ENCODE assay signal across 20 cellular contexts in genomic region chr13:83634601-83635000, GRCh38.
"Had no signal": no experiment of that assay in that cellular context is flagged by ENCODE, and none has a peak within 500 bp of the region (broad histone marks: within the 10 kb centered on the region; RNA-seq: fewer than 3 reads in every experiment).

No MANE protein-coding gene starts in this region.

- H3K27ac Mint-ChIP-seq: activated CD4-positive, alpha-beta T cell treated with anti-CD3 and anti-CD28 coated beads, Interleukin-2, amount 10 ng/mL, durations not matched to agents 24 days and 14 days; activated CD8-positive, alpha-beta T cell treated with anti-CD3 and anti-CD28 coated beads, Interleukin-2, amount 10 ng/mL, durations not matched to agents 7 days and 5 days; activated naive CD4-positive, alpha-beta T cell treated with anti-CD3 and anti-CD28 coated beads, Interleukin-2, amount 10 ng/mL, durations not matched to agents 7 days and 5 days; activated naive CD8-positive, alpha-beta T cell treated with anti-CD3 and anti-CD28 coated beads, Interleukin-2, amount 50 U/mL, for 24 hours; activated T-cell treated with anti-CD3 and anti-CD28 coated beads, Interleukin-2, amount 50 U/mL, for 24 hours; mesothelial cell of epicardium; nephron progenitor cell; progenitor cell of endocrine pancreas had no signal

- DNase-seq: activated CD4-positive, alpha-beta T cell treated with anti-CD3 and anti-CD28 coated beads, Interleukin-2, amount 10 ng/mL, durations not matched to agents 24 days and 14 days; activated CD8-positive, alpha-beta T cell treated with anti-CD3 and anti-CD28 coated beads, Interleukin-2, amount 10 ng/mL, durations not matched to agents 7 days and 5 days; activated effector memory CD4-positive, alpha-beta T cell treated with Interleukin-2 at 50 U/mL for 16 hours; activated naive CD4-positive, alpha-beta T cell treated with anti-CD3 and anti-CD28 coated beads, Interleukin-2, amount 10 ng/mL, durations not matched to agents 7 days and 5 days; activated naive CD8-positive, alpha-beta T cell treated with anti-CD3 and anti-CD28 coated beads, Interleukin-2, amount 50 U/mL, for 24 hours; activated T-cell treated with anti-CD3 and anti-CD28 coated beads, Interleukin-2, amount 50 U/mL, for 24 hours; aorta; brain microvascular endothelial cell; central memory CD4-positive, alpha-beta T cell; cortex of kidney; left colon; nephron progenitor cell; occipital lobe; stimulated activated CD4-positive, alpha-beta T cell treated with anti-CD3 and anti-CD28 coated beads, Interleukin-2, amount 100 ng/mL, for 24 hours; stimulated activated naive CD8-positive, alpha-beta T cell treated with anti-CD3 and anti-CD28 coated beads, Interleukin-15, Interleukin-2, amounts not matched to agents 100 U/mL and 50 U/mL, for 24 hours; uterus had no signal

- H3K27me3 Mint-ChIP-seq: activated CD4-positive, alpha-beta T cell treated with anti-CD3 and anti-CD28 coated beads, Interleukin-2, amount 10 ng/mL, durations not matched to agents 24 days and 14 days; activated naive CD4-positive, alpha-beta T cell treated with anti-CD3 and anti-CD28 coated beads, Interleukin-2, amount 10 ng/mL, durations not matched to agents 7 days and 5 days; activated naive CD8-positive, alpha-beta T cell treated with anti-CD3 and anti-CD28 coated beads, Interleukin-2, amount 50 U/mL, for 24 hours; activated T-cell treated with anti-CD3 and anti-CD28 coated beads, Interleukin-2, amount 50 U/mL, for 24 hours; progenitor cell of endocrine pancreas had no signal

- H3K4me3 Mint-ChIP-seq: activated CD4-positive, alpha-beta T cell treated with anti-CD3 and anti-CD28 coated beads, Interleukin-2, amount 10 ng/mL, durations not matched to agents 24 days and 14 days; activated CD8-positive, alpha-beta T cell treated with anti-CD3 and anti-CD28 coated beads, Interleukin-2, amount 10 ng/mL, durations not matched to agents 7 days and 5 days; activated naive CD4-positive, alpha-beta T cell treated with anti-CD3 and anti-CD28 coated beads, Interleukin-2, amount 10 ng/mL, durations not matched to agents 7 days and 5 days; activated naive CD8-positive, alpha-beta T cell treated with anti-CD3 and anti-CD28 coated beads, Interleukin-2, amount 50 U/mL, for 24 hours; activated T-cell treated with anti-CD3 and anti-CD28 coated beads, Interleukin-2, amount 50 U/mL, for 24 hours; mesothelial cell of epicardium; nephron progenitor cell had no signal

- H3K9me3 Mint-ChIP-seq: activated CD4-positive, alpha-beta T cell treated with anti-CD3 and anti-CD28 coated beads, Interleukin-2, amount 10 ng/mL, durations not matched to agents 24 days and 14 days had no signal

- H3K4me1 Mint-ChIP-seq: activated CD4-positive, alpha-beta T cell treated with anti-CD3 and anti-CD28 coated beads, Interleukin-2, amount 10 ng/mL, durations not matched to agents 24 days and 14 days; activated naive CD4-positive, alpha-beta T cell treated with anti-CD3 and anti-CD28 coated beads, Interleukin-2, amount 10 ng/mL, durations not matched to agents 7 days and 5 days; activated naive CD8-positive, alpha-beta T cell treated with anti-CD3 and anti-CD28 coated beads, Interleukin-2, amount 50 U/mL, for 24 hours; nephron progenitor cell had no signal

- H3K36me3 Mint-ChIP-seq: activated naive CD4-positive, alpha-beta T cell treated with anti-CD3 and anti-CD28 coated beads, Interleukin-2, amount 10 ng/mL, durations not matched to agents 7 days and 5 days; mesothelial cell of epicardium had no signal

- FAIRE-seq: endometrium, islet of Langerhans had no signal
